In genomic region chr16:49344401-49344800, GRCh38 we compare ENCODE assay signal across 7 cellular contexts. TPM values are rescaled to one million over a fixed set of nuclear protein-coding genes. Genes with fewer than 3 reads are reported as not detected.
"Had no signal": no experiment of that assay in that cellular context is flagged by ENCODE, and none has a peak within 500 bp of the region (broad histone marks: within the 10 kb centered on the region; RNA-seq: fewer than 3 reads in every experiment).

No MANE protein-coding gene starts in this region.

- ATAC-seq: GM23338 had no signal

- H3K4me3 ChIP-seq: GM23338 had no signal

- H3K4me2 ChIP-seq: GM23338 had no signal

- DNase-seq: H9, HCEC 1CT, IMR-90, KBM-7 had no signal

- H2AFZ ChIP-seq: GM23338 had no signal

RNA-seq across cellular contexts. Expression of gene C16orf78, which starts 29.2 kb away (rescaled TPM):
- total RNA-seq: GM23338, H1, H9, HT-29, IMR-90 had no signal
- polyA plus RNA-seq: GM23338, H1, IMR-90 had no signal
